Comparison of ENCODE assay signal across 19 cellular contexts in genomic region chr3:33363113-33363800, GRCh38.
A peak's percentile ranks its signal among the peaks of the same experiment; 100 is the strongest.
DNase-seq lines count a peak whose midpoint lies in the region; ATAC-seq and TF ChIP-seq lines count a peak whose summit lies in the region.
"Had no signal": no experiment of that assay in that cellular context is flagged by ENCODE, and none has a peak within 500 bp of the region (broad histone marks: within the 10 kb centered on the region; RNA-seq: fewer than 3 reads in every experiment).

No MANE protein-coding gene starts in this region.

- DNase-seq in HCT116 (ENCODE audit: low read depth, low spot score) (no peak), PC-3 (peak; percentile 85), epithelial cell of esophagus (ENCODE audit: low read depth) (peak; percentile 63), renal cortical epithelial cell (ENCODE audit: low read depth) (peak; percentile 65), glutamatergic neuron (no peak), left lobe of liver (ENCODE audit: low spot score) (no peak), ureter (ENCODE audit: low spot score) (no peak)
- DNase-seq: Calu3; CD8-positive, alpha-beta memory T cell; GDM1; H7; NCI-H1694; NCI-H2081; NCI-H2171; NCI-H526; OCI-M1; SHP77; SW 1271 had no signal

- intact Hi-C loops in HCT116 (cut with micrococcal nuclease) (no loop called here), PC-3 (cut with micrococcal nuclease) (loop anchor here (2.0 kb wide), 1 partner anchor 152 kb away; no protein-coding TSS in a partner anchor)

- no peak for TF ChIP-seq CTCF in HCT116 (IDR thresholded peaks at IDR 0.05 in 2 of 3, conservative IDR thresholded peaks at IDR 0.05 in 1 of 3; ENCODE audit: borderline replicate concordance in 1 of 3, insufficient read depth in 1 of 3, low read depth in 2 of 3, low read length in 2 of 3)
- TF ChIP-seq CTCF in PC-3 (conservative IDR thresholded peaks at IDR 0.05; ENCODE audit: low read depth, low read length) = no peak
- TF ChIP-seq CTCF in epithelial cell of esophagus (IDR thresholded peaks at IDR 0.05; ENCODE audit: insufficient read depth, low read depth, low read length, missing control alignments) = no peak
- no peak for TF ChIP-seq CTCF in glutamatergic neuron (IDR thresholded peaks at IDR 0.05; ENCODE audit: partially characterized antibody, unreplicated experiment)

- TF ChIP-seq POLR2A in HCT116 (IDR thresholded peaks at IDR 0.05; ENCODE audit: borderline replicate concordance, extremely low read depth, insufficient read depth, insufficient read length) = no peak

- H3K9ac ChIP-seq in HCT116 (ENCODE audit: low read length) (no peak overlapping the region; the same call in 1 of the 2 replicates), PC-3 (ENCODE audit: low read length) (no peak overlapping the region)

- H3K4me3 Mint-ChIP-seq in glutamatergic neuron (ENCODE audit: unreplicated experiment) = no peak overlapping the region
- H3K4me3 Mint-ChIP-seq: CD8-positive, alpha-beta memory T cell had no signal

- H3K9me3 ChIP-seq in HCT116 (ENCODE audit: control insufficient read depth in 1 of 2, insufficient read depth in 1 of 2, low read depth in 1 of 2, low read length in 2 of 2) = no peaks in the 10 kb centered on the region
- H3K9me3 ChIP-seq in PC-3 (ENCODE audit: low read length) = no peaks in the 10 kb centered on the region

- H3K36me3 ChIP-seq in HCT116 (ENCODE audit: control insufficient read depth in 1 of 2, insufficient read depth in 2 of 2, low read length in 2 of 2) (no peaks in the 10 kb centered on the region), PC-3 (ENCODE audit: low read depth, low read length) (no peaks in the 10 kb centered on the region)

- H3K4me1 ChIP-seq in HCT116 (ENCODE audit: control insufficient read depth in 1 of 2, insufficient read depth in 2 of 2, low read length in 2 of 2) (peaks cover 23 to 49% of the 10 kb centered on the region in 2 experiments), PC-3 (ENCODE audit: insufficient read depth, low read length) (peaks cover 54% of the 10 kb centered on the region)

- H3K27me3 Mint-ChIP-seq in glutamatergic neuron (ENCODE audit: unreplicated experiment) = no peaks in the 10 kb centered on the region

- no peaks in the 10 kb centered on the region for H3K36me3 Mint-ChIP-seq in glutamatergic neuron (ENCODE audit: unreplicated experiment)
- H3K36me3 Mint-ChIP-seq: CD8-positive, alpha-beta memory T cell had no signal

- POLR2A ChIA-PET in HCT116 (lab: Charles Lee) (no interaction called here), PC-3 (lab: Charles Lee; ENCODE audit: unreplicated experiment) (no interaction called here)

- H2AFZ ChIP-seq in HCT116 (ENCODE audit: low read depth, low read length, poor library complexity, severe bottlenecking) = no peak overlapping the region
- no peak overlapping the region for H2AFZ ChIP-seq in PC-3 (ENCODE audit: low read length)

- H4K20me1 ChIP-seq in HCT116 (ENCODE audit: insufficient read depth) (no peaks in the 10 kb centered on the region), PC-3 (ENCODE audit: low read length) (no peaks in the 10 kb centered on the region)

- H3K9me2 ChIP-seq in HCT116 (ENCODE audit: insufficient read depth) (no peaks in the 10 kb centered on the region), PC-3 (replicated peaks; ENCODE audit: low read length) (no peaks in the 10 kb centered on the region)

- CTCF ChIA-PET in HCT116 (lab: Charles Lee) = interaction anchor here (2.3 to 3.8 kb wide), 2 partner anchors 10 to 232 kb away, joined by 7 to 19 read pairs; no protein-coding TSS in a partner anchor
- CTCF ChIA-PET in PC-3 (lab: Charles Lee) = interaction anchor here (1.1 kb wide), 1 partner anchor 10 kb away, joined by 3 read pairs; no protein-coding TSS in a partner anchor

- H3K27ac Mint-ChIP-seq in glutamatergic neuron (ENCODE audit: unreplicated experiment) = no peak overlapping the region

- peak overlapping the region; percentile 15 for H3K4me2 ChIP-seq in HCT116 (ENCODE audit: low read length)
- H3K4me2 ChIP-seq in PC-3 (ENCODE audit: low read length) = peak overlapping the region; percentile 27; the same call in 1 of the 2 replicates

- H3K27ac ChIP-seq in HCT116 (ENCODE audit: low read depth, low read length) = no peak overlapping the region
- H3K27ac ChIP-seq in PC-3 (ENCODE audit: low read length) = peak overlapping the region; percentile 39
- H3K27ac ChIP-seq: C4-2B had no signal

- H3K4me3 ChIP-seq in HCT116 (replicated peaks in 1 of 2; ENCODE audit: low read depth in 1 of 2, low read length in 2 of 2) = no peak overlapping the region
- no peak overlapping the region for H3K4me3 ChIP-seq in PC-3 (ENCODE audit: low read length)
- H3K4me3 ChIP-seq in epithelial cell of esophagus (ENCODE audit: low read length) = no peak overlapping the region

- peak; percentile 60 for ATAC-seq in HCT116
- ATAC-seq in PC-3 = peak; percentile 4
- ATAC-seq in left lobe of liver = no peak

- H3K27me3 ChIP-seq in HCT116 (ENCODE audit: insufficient read depth, low read length) (no peaks in the 10 kb centered on the region), PC-3 (ENCODE audit: low read length) (no peaks in the 10 kb centered on the region)

- TF ChIP-seq RAD21 in HCT116 (IDR thresholded peaks at IDR 0.05; ENCODE audit: low read depth) = no peak

- RAD21 ChIA-PET in HCT116 (lab: Charles Lee; ENCODE audit: low non-redundant PET in 1 of 2, low total read pairs in 2 of 2, uncharacterized antibody in 2 of 2, unreplicated experiment in 2 of 2) = interaction anchor here in 1 of 2 experiments (0.7 kb wide), 1 partner anchor 59 kb away, joined by 3 read pairs; no protein-coding TSS in a partner anchor

- H3K79me2 ChIP-seq in HCT116 (ENCODE audit: insufficient read depth, low read length) (no peaks in the 10 kb centered on the region), PC-3 (ENCODE audit: low read length) (no peaks in the 10 kb centered on the region)

- no peaks in the 10 kb centered on the region for H3K4me1 Mint-ChIP-seq in glutamatergic neuron (ENCODE audit: low read depth, unreplicated experiment)
- H3K4me1 Mint-ChIP-seq: CD8-positive, alpha-beta memory T cell had no signal

- H3K9me3 Mint-ChIP-seq in glutamatergic neuron (ENCODE audit: unreplicated experiment) = no peaks in the 10 kb centered on the region
- H3K9me3 Mint-ChIP-seq: CD8-positive, alpha-beta memory T cell had no signal

- H3F3A ChIP-seq in PC-3 (ENCODE audit: low read length, unreplicated experiment) = no peaks in the 10 kb centered on the region

- BruUV-seq in HCT116 (replicated peaks; lab: Mats Ljungman, UMichigan) (no TSS peak), PC-3 (replicated peaks; lab: Mats Ljungman, UMichigan) (no TSS peak)

TF ChIP-seq in HCT116, 20 proteins besides CTCF, POLR2A, EP300 and RAD21:
- TF ChIP-seq ELF1 (IDR thresholded peaks at IDR 0.05; ENCODE audit: borderline replicate concordance, low read depth) (no peak), SP1 (IDR thresholded peaks at IDR 0.05; ENCODE audit: low read depth) (peak; percentile 21; the same call in 1 of the 2 replicates), FOSL1 (IDR thresholded peaks at IDR 0.05; ENCODE audit: low read depth) (0 out of 2 replicates have a peak, but pooled peaks have one; percentile 16)
TF ChIP-seq in HCT116: peak in this region for 2.

Comparison
In these comparisons a context has a peak if more than half of its experiments do, and no peak if none do; other contexts are left out.
1. DNase-seq: peak in PC-3 (single experiment), epithelial cell of esophagus (single experiment) and renal cortical epithelial cell (single experiment); none in HCT116 (single experiment), glutamatergic neuron (single experiment), left lobe of liver (single experiment) and ureter (single experiment).